ENCODE assay signal across 15 cellular contexts in the genomic region with DNA sequence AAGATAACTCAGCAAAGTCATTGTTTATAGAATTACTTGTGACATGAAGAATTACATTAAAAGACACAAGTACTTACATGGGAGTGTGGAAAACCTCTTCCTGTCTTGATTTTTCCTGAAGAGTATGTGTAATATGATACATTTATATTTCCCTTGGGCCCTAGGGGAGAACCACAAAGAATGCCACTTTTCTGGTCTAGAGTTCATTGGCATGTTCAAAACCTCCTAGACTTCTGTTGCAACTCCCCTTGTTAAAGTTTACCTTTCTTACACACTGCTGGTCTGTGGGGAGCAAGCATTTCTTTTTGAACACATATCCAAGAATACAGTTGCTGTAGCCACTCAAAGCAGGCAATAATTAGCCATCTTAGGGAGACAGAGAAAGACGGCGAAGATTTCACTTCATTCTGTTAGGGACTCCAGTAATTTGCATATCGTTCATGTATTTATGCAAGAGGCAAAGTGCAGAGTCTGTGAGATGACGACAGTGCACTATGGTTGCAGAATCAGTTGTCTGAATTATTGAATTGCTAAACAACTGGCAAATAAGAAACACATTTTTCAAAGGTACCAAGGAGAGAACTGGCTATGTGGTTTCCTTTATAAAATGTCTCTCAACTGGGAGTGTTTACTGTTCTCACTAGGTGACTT.
DNase-seq lines count a peak whose midpoint lies in the region; ATAC-seq and TF ChIP-seq lines count a peak whose summit lies in the region.
"Had no signal": no experiment of that assay in that cellular context is flagged by ENCODE, and none has a peak within 500 bp of the region (broad histone marks: within the 10 kb centered on the region; RNA-seq: fewer than 3 reads in every experiment).

No MANE protein-coding gene starts in this region.

- peak; percentile 83 to 91 (median 88) for ATAC-seq in right lobe of liver
- ATAC-seq: CD8-positive, alpha-beta T cell; gastroesophageal sphincter; naive thymus-derived CD4-positive, alpha-beta T cell had no signal

- H3K36me3 ChIP-seq in right lobe of liver (no peaks in the 10 kb centered on the region), HAP-1 (replicated peaks) (no peaks in the 10 kb centered on the region), left ventricle myocardium inferior (no peaks in the 10 kb centered on the region), tibial artery (no peaks in the 10 kb centered on the region)
- H3K36me3 ChIP-seq: gastroesophageal sphincter had no signal

- TF ChIP-seq CTCF in brain (conservative IDR thresholded peaks at IDR 0.05) (no peak), right lobe of liver (IDR thresholded peaks at IDR 0.05) (no peak), left ventricle myocardium inferior (IDR thresholded peaks at IDR 0.05; ENCODE audit: borderline replicate concordance) (no peak), tibial artery (IDR thresholded peaks at IDR 0.05) (no peak)

- TF ChIP-seq POLR2A in right lobe of liver (IDR thresholded peaks at IDR 0.05), result no peak

- WGBS in right lobe of liver (ENCODE audit: insufficient coverage, low coverage, low lambda C conversion rate, missing lambda C conversion rate), result 17% methylated on average over 4 of the region's 4 CpGs

- no peaks in the 10 kb centered on the region for H3K27me3 ChIP-seq in right lobe of liver
- no peaks in the 10 kb centered on the region for H3K27me3 ChIP-seq in HAP-1 (ENCODE audit: low read depth)
- H3K27me3 ChIP-seq in left ventricle myocardium inferior (ENCODE audit: low read depth), result no peaks in the 10 kb centered on the region
- no peaks in the 10 kb centered on the region for H3K27me3 ChIP-seq in tibial artery
- H3K27me3 ChIP-seq: gastroesophageal sphincter had no signal

- no peaks in the 10 kb centered on the region for H3K9me3 Mint-ChIP-seq in brain
- H3K9me3 Mint-ChIP-seq: activated naive CD8-positive, alpha-beta T cell treated with anti-CD3 and anti-CD28 coated beads, Interleukin-2, amount 10 ng/mL, durations not matched to agents 7 days and 5 days had no signal

- H3K27ac Mint-ChIP-seq in brain, result peak overlapping the region in 4 of 5 experiments; percentile 45 to 87 (median 70)
- H3K27ac Mint-ChIP-seq: activated naive CD8-positive, alpha-beta T cell treated with anti-CD3 and anti-CD28 coated beads, Interleukin-2, amount 10 ng/mL, durations not matched to agents 7 days and 5 days; CD8-positive, alpha-beta T cell; naive thymus-derived CD4-positive, alpha-beta T cell had no signal

- peak overlapping the region in 1 of 5 experiments; percentile 74 for H3K4me3 Mint-ChIP-seq in brain
- H3K4me3 Mint-ChIP-seq: activated naive CD8-positive, alpha-beta T cell treated with anti-CD3 and anti-CD28 coated beads, Interleukin-2, amount 10 ng/mL, durations not matched to agents 7 days and 5 days; CD8-positive, alpha-beta T cell; naive thymus-derived CD4-positive, alpha-beta T cell had no signal

- H3K4me1 Mint-ChIP-seq in brain, result peaks cover 34% of the 10 kb centered on the region
- H3K4me1 Mint-ChIP-seq: activated naive CD8-positive, alpha-beta T cell treated with anti-CD3 and anti-CD28 coated beads, Interleukin-2, amount 10 ng/mL, durations not matched to agents 7 days and 5 days; naive thymus-derived CD4-positive, alpha-beta T cell had no signal

- in situ Hi-C loops in HAP-1 (cut with MboI; ENCODE audit: low sequenced_read_pairs), result no loop called here

- DNase-seq in COLO829 (ENCODE audit: low spot score) (peak; percentile 3), M059J (ENCODE audit: low read depth) (peak; percentile 26), right lobe of liver (peak in 1 of 3 donors; percentile 43), HCEC 1CT (no peak), HAP-1 (ENCODE audit: low spot score in 2 of 2) (no peak), left ventricle myocardium inferior (no peak), tibial artery (no peak)
- DNase-seq: activated naive CD8-positive, alpha-beta T cell treated with anti-CD3 and anti-CD28 coated beads, Interleukin-2, amount 10 ng/mL, durations not matched to agents 7 days and 5 days; CD8-positive, alpha-beta T cell; MM.1S; naive thymus-derived CD4-positive, alpha-beta T cell; Right ventricle myocardium superior; stimulated activated CD4-positive, alpha-beta T cell treated with anti-CD3 and anti-CD28 coated beads, Interleukin-4, amount 100 ng/mL, for 24 hours had no signal

- H3K27me3 Mint-ChIP-seq in brain, result no peaks in the 10 kb centered on the region
- H3K27me3 Mint-ChIP-seq: activated naive CD8-positive, alpha-beta T cell treated with anti-CD3 and anti-CD28 coated beads, Interleukin-2, amount 10 ng/mL, durations not matched to agents 7 days and 5 days had no signal

- H3K9me3 ChIP-seq in right lobe of liver (no peaks in the 10 kb centered on the region), HAP-1 (no peaks in the 10 kb centered on the region), left ventricle myocardium inferior (replicated peaks) (no peaks in the 10 kb centered on the region), tibial artery (no peaks in the 10 kb centered on the region)
- H3K9me3 ChIP-seq: gastroesophageal sphincter had no signal

- H3K27ac ChIP-seq in right lobe of liver, result peak overlapping the region in 2 of 3 donors; percentile 57 to 66
- H3K27ac ChIP-seq in left ventricle myocardium inferior (replicated peaks), result no peak overlapping the region
- H3K27ac ChIP-seq in tibial artery, result no peak overlapping the region
- H3K27ac ChIP-seq: gastroesophageal sphincter had no signal

- H3K4me3 ChIP-seq in right lobe of liver (peak overlapping the region in 2 of 3 donors; percentile 27 to 31), HAP-1 (no peak overlapping the region), left ventricle myocardium inferior (no peak overlapping the region), tibial artery (no peak overlapping the region)
- H3K4me3 ChIP-seq: gastroesophageal sphincter had no signal

- H3K36me3 Mint-ChIP-seq in brain, result no peaks in the 10 kb centered on the region
- H3K36me3 Mint-ChIP-seq: activated naive CD8-positive, alpha-beta T cell treated with anti-CD3 and anti-CD28 coated beads, Interleukin-2, amount 10 ng/mL, durations not matched to agents 7 days and 5 days; CD8-positive, alpha-beta T cell; naive thymus-derived CD4-positive, alpha-beta T cell had no signal

- peaks cover 0 to 17% (median 4%) of the 10 kb centered on the region in 4 donors for H3K4me1 ChIP-seq in right lobe of liver
- no peaks in the 10 kb centered on the region for H3K4me1 ChIP-seq in HAP-1
- no peaks in the 10 kb centered on the region for H3K4me1 ChIP-seq in left ventricle myocardium inferior
- H3K4me1 ChIP-seq in tibial artery, result no peaks in the 10 kb centered on the region
- H3K4me1 ChIP-seq: gastroesophageal sphincter had no signal

- intact Hi-C loops in right lobe of liver (cut with DNase I), result no loop called here
- intact Hi-C loops in left ventricle myocardium inferior (cut with micrococcal nuclease), result loop anchor here (10.0 kb wide), 1 partner anchor 204 kb away; no protein-coding TSS in a partner anchor
- intact Hi-C loops in tibial artery (cut with DNase I; ENCODE audit: low total_unique reads), result loop anchor here (10.0 kb wide), 2 partner anchors 204 to 664 kb away; no protein-coding TSS in a partner anchor

Comparison
In these comparisons a context has a peak if more than half of its experiments do, and no peak if none do; other contexts are left out.
1. DNase-seq: peak in COLO829 (single experiment) and M059J (single experiment); none in HCEC 1CT (single experiment), HAP-1 (0 of 2), left ventricle myocardium inferior (single experiment) and tibial artery (0 of 2).
2. H3K27ac ChIP-seq: peak in right lobe of liver (2 of 3); none in left ventricle myocardium inferior (single experiment) and tibial artery (0 of 2).
3. H3K4me3 ChIP-seq: peak in right lobe of liver (2 of 3); none in HAP-1 (single experiment), left ventricle myocardium inferior (single experiment) and tibial artery (0 of 2).
4. intact Hi-C loops: an anchor here in left ventricle myocardium inferior (10.0 kb wide) and tibial artery (10.0 kb wide); none called in right lobe of liver.